16 cellular contexts compared by ENCODE assay signal in the genomic region with DNA sequence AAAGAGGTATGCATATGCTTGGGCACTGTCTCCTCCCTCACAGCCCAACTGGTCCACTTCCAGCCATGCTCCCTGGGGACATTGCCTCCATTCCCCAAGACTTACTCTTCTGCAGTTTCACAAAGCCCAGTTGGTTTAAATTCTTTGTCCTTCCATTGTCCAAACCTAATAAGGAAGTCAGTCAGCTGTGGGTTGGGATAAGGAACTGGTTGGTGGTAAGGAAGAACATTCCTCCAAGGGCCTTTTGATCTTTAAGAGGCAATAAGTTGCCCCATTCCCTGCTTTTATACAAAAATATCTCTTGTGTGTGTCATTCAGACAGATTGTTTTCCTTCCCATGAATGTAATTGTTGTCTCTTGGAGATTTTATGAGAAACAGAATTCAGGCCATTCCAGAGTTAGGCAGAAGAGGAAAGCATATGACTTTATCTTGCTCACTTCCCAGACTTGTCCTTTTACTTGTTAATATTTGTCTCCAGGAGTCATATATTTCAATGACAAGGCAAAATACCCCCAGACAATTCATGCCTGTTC.
DNase-seq lines count a peak whose midpoint lies in the region; ATAC-seq, FAIRE-seq and TF ChIP-seq lines count a peak whose summit lies in the region.
"Had no signal": no experiment of that assay in that cellular context is flagged by ENCODE, and none has a peak within 500 bp of the region (broad histone marks: within the 10 kb centered on the region; RNA-seq: fewer than 3 reads in every experiment).

No MANE protein-coding gene starts in this region.

- H3K9me3 Mint-ChIP-seq in CD8-positive, alpha-beta T cell = peaks cover 26% of the 10 kb centered on the region

- no peaks in the 10 kb centered on the region for H3K36me3 Mint-ChIP-seq in CD8-positive, alpha-beta T cell

- H3K4me1 Mint-ChIP-seq in CD8-positive, alpha-beta T cell (ENCODE audit: low read depth) = no peaks in the 10 kb centered on the region

- in situ Hi-C loops in astrocyte of the spinal cord (cut with HindIII; ENCODE audit: low sequenced_read_pairs) = no loop called here

- H3K9me3 ChIP-seq in kidney (ENCODE audit: control insufficient read depth in 1 of 2, low read length in 2 of 2) = peaks cover 0 to 8% of the 10 kb centered on the region in 2 donors
- H3K9me3 ChIP-seq in CD8-positive, alpha-beta T cell (ENCODE audit: low read length) = no peaks in the 10 kb centered on the region

- H3K4me3 ChIP-seq in astrocyte of the spinal cord (ENCODE audit: low read depth, low read length) (no peak overlapping the region), kidney (ENCODE audit: low read length in 2 of 2) (no peak overlapping the region)
- H3K4me3 ChIP-seq in CD8-positive, alpha-beta T cell (ENCODE audit: low read depth, low read length) = no peak overlapping the region
- H3K4me3 ChIP-seq: esophagus muscularis mucosa, left ventricle myocardium inferior, tibial nerve had no signal

- no peak for FAIRE-seq in kidney (lab: Jason Lieb, UNC)
- FAIRE-seq: A204.1, GM19239 had no signal

- H3K27me3 Mint-ChIP-seq in CD8-positive, alpha-beta T cell (ENCODE audit: low read depth) = no peaks in the 10 kb centered on the region
- H3K27me3 Mint-ChIP-seq: activated naive CD8-positive, alpha-beta T cell treated with anti-CD3 and anti-CD28 coated beads, Interleukin-2, amount 50 U/mL, for 24 hours had no signal

- H3K4me1 ChIP-seq in kidney (ENCODE audit: control insufficient read depth in 1 of 2, insufficient read depth in 1 of 2, low read depth in 1 of 2, low read length in 2 of 2) = no peaks in the 10 kb centered on the region
- H3K4me1 ChIP-seq in CD8-positive, alpha-beta T cell (ENCODE audit: insufficient read depth, low read length) = no peaks in the 10 kb centered on the region
- H3K4me1 ChIP-seq: left ventricle myocardium inferior had no signal

- no peak overlapping the region for H3K9ac ChIP-seq in kidney (ENCODE audit: low read length in 2 of 2)

- no peak overlapping the region for H3K27ac ChIP-seq in kidney (ENCODE audit: low read depth in 2 of 2, low read length in 2 of 2)
- H3K27ac ChIP-seq in CD8-positive, alpha-beta T cell (ENCODE audit: low read depth, low read length) = no peak overlapping the region
- H3K27ac ChIP-seq: esophagus muscularis mucosa, left ventricle myocardium inferior had no signal

- POLR2A ChIA-PET in CD8-positive, alpha-beta T cell (lab: Charles Lee) = no interaction called here

- H3K36me3 ChIP-seq in kidney (ENCODE audit: control insufficient read depth in 1 of 2, insufficient read depth in 2 of 2, low read length in 2 of 2) = no peaks in the 10 kb centered on the region
- no peaks in the 10 kb centered on the region for H3K36me3 ChIP-seq in CD8-positive, alpha-beta T cell (ENCODE audit: insufficient read depth, low read length)
- H3K36me3 ChIP-seq: esophagus muscularis mucosa, left ventricle myocardium inferior, tibial nerve had no signal

- intact Hi-C loops in kidney (cut with DNase I) = no loop called here
- intact Hi-C loops in CD8-positive, alpha-beta T cell (cut with DNase I, micrococcal nuclease) = no loop called here

- peak; percentile 84 for DNase-seq in A172 (ENCODE audit: low spot score)
- peak; percentile 21 for DNase-seq in HT-29 (ENCODE audit: low spot score)
- DNase-seq in astrocyte of the spinal cord (ENCODE audit: low read depth, low spot score) = peak; percentile 94
- DNase-seq in kidney = peak; percentile 73
- DNase-seq in activated naive CD4-positive, alpha-beta T cell (lab: John Stamatoyannopoulos, UW) = no peak
- DNase-seq in occipital lobe (lab: John Stamatoyannopoulos, UW) = no peak
- no peak for DNase-seq in CD8-positive, alpha-beta T cell
- DNase-seq in stimulated activated naive CD4-positive, alpha-beta T cell (lab: John Stamatoyannopoulos, UW) = no peak
- DNase-seq: activated naive CD8-positive, alpha-beta T cell treated with anti-CD3 and anti-CD28 coated beads, Interleukin-2, amount 50 U/mL, for 24 hours; left ventricle myocardium inferior; NCI-H1092; T-helper 1 cell had no signal

- CTCF ChIA-PET in CD8-positive, alpha-beta T cell (lab: Charles Lee) = no interaction called here

- TF ChIP-seq CTCF in astrocyte of the spinal cord (IDR thresholded peaks at IDR 0.05; ENCODE audit: low read depth, low read length) = no peak
- TF ChIP-seq CTCF in kidney (IDR thresholded peaks at IDR 0.05; ENCODE audit: borderline replicate concordance, extremely low read depth, insufficient read depth) = no peak
- TF ChIP-seq CTCF in CD8-positive, alpha-beta T cell (IDR thresholded peaks at IDR 0.05) = no peak

- H3K27ac Mint-ChIP-seq in CD8-positive, alpha-beta T cell = no peak overlapping the region
- H3K27ac Mint-ChIP-seq: activated naive CD8-positive, alpha-beta T cell treated with anti-CD3 and anti-CD28 coated beads, Interleukin-2, amount 50 U/mL, for 24 hours had no signal

- H3K4me3 Mint-ChIP-seq in CD8-positive, alpha-beta T cell = no peak overlapping the region
- H3K4me3 Mint-ChIP-seq: activated naive CD8-positive, alpha-beta T cell treated with anti-CD3 and anti-CD28 coated beads, Interleukin-2, amount 50 U/mL, for 24 hours had no signal

- ATAC-seq in CD8-positive, alpha-beta T cell = no peak
- ATAC-seq: activated naive CD8-positive, alpha-beta T cell treated with anti-CD3 and anti-CD28 coated beads, Interleukin-2, amount 50 U/mL, for 24 hours had no signal

- H3K27me3 ChIP-seq in CD8-positive, alpha-beta T cell (ENCODE audit: insufficient read depth, low read length) = no peaks in the 10 kb centered on the region
- H3K27me3 ChIP-seq: esophagus muscularis mucosa, tibial nerve had no signal

Comparison
In these comparisons a context has a peak if more than half of its experiments do, and no peak if none do; other contexts are left out.
1. DNase-seq: peak in A172 (single experiment), HT-29 (single experiment), astrocyte of the spinal cord (single experiment) and kidney (single experiment); none in activated naive CD4-positive, alpha-beta T cell (0 of 4), occipital lobe (single experiment), CD8-positive, alpha-beta T cell (0 of 7) and stimulated activated naive CD4-positive, alpha-beta T cell (0 of 6).